Comparison of ENCODE assay signal across 8 cellular contexts in the genomic region with DNA sequence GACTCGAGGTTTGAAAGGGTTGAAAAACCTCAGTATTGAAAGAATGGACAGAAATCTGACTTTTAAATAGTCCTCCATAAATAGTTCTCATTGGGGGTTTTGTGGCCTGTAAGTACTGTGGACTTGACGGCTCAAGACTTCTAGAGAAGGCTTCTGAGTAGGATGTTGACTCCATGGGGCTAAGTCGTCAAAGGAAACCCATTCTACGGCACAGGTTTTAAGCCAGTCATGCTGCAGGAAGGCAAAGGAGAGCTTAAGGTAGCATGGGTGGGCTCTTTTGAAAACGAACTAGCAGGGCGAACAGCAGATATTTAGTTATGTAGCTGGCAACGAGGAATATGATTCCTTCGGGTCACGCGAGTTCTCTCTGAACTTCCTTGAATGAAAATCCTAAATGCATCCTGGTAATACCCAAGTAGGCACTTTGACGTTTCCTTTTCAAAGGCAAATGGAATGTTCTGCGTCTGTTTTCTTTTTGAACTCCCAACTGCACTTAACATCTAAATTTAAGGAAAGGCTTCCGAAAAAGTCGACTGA. TPM values are rescaled to one million over a fixed set of nuclear protein-coding genes. Genes with fewer than 3 reads are reported as not detected.
DNase-seq lines count a peak whose midpoint lies in the region; ATAC-seq and TF ChIP-seq lines count a peak whose summit lies in the region.

No MANE protein-coding gene starts in this region.

- BruUV-seq in Caco-2 (replicated peaks; lab: Mats Ljungman, UMichigan), result no TSS peak

- H2BK12ac ChIP-seq in neuronal stem cell (ENCODE audit: low read length), result no peak overlapping the region

- peaks cover 14% of the 10 kb centered on the region for H3K4me1 Mint-ChIP-seq in Caco-2 (ENCODE audit: low read depth, unreplicated experiment)

- no peak overlapping the region for H3K14ac ChIP-seq in neuronal stem cell (ENCODE audit: low read length)

- H3K9me3 Mint-ChIP-seq in Caco-2 (ENCODE audit: unreplicated experiment), result no peaks in the 10 kb centered on the region

- peaks cover 2% of the 10 kb centered on the region for H3K79me1 ChIP-seq in neuronal stem cell (ENCODE audit: low read depth, low read length)

- H3K4ac ChIP-seq in neuronal stem cell (ENCODE audit: low read length), result no peak overlapping the region

- TF ChIP-seq CTCF in Caco-2 (IDR thresholded peaks at IDR 0.05; ENCODE audit: insufficient read depth in 1 of 2, low read depth in 1 of 2, low read length in 1 of 2, severe bottlenecking in 1 of 2, unreplicated experiment in 1 of 2), result no peak

- H2BK15ac ChIP-seq in neuronal stem cell (ENCODE audit: low read length), result no peak overlapping the region

- peak overlapping the region; percentile 87 for H3K4me2 ChIP-seq in neuronal stem cell (ENCODE audit: insufficient read depth, low read length, poor library complexity, severe bottlenecking)

- H2AK5ac ChIP-seq in neuronal stem cell (ENCODE audit: low read depth, low read length), result no peak overlapping the region

- ATAC-seq in GM21381 (IDR thresholded peaks at IDR 0.05; ENCODE audit: unreplicated experiment), result no peak

- H3K27me3 ChIP-seq in Caco-2 (replicated peaks; ENCODE audit: control insufficient read depth, insufficient read depth, low read length) (no peaks in the 10 kb centered on the region), neuronal stem cell (ENCODE audit: control insufficient read depth in 3 of 3, insufficient read depth in 3 of 3, low read depth in 1 of 3, low read length in 3 of 3) (no peaks in the 10 kb centered on the region)
- H3K27me3 ChIP-seq in effector memory CD4-positive, alpha-beta T cell (replicated peaks; ENCODE audit: control insufficient read depth, insufficient read depth, low read length, poor library complexity, severe bottlenecking), result peaks cover 4% of the 10 kb centered on the region

- no peak overlapping the region for H4K91ac ChIP-seq in neuronal stem cell (ENCODE audit: low read depth, low read length, poor library complexity)

- H3K4me1 ChIP-seq in Caco-2 (no peaks in the 10 kb centered on the region), neuronal stem cell (ENCODE audit: control insufficient read depth in 2 of 2, insufficient read depth in 1 of 2, low read depth in 1 of 2, low read length in 2 of 2) (peaks cover 8 to 12% of the 10 kb centered on the region in 2 donors)
- H3K4me1 ChIP-seq in effector memory CD4-positive, alpha-beta T cell (ENCODE audit: control insufficient read depth, insufficient read depth, low read length, poor library complexity, severe bottlenecking), result peaks cover 9% of the 10 kb centered on the region

- peak overlapping the region; percentile 90 for H3K4me3 Mint-ChIP-seq in Caco-2 (ENCODE audit: unreplicated experiment)

- H2BK120ac ChIP-seq in neuronal stem cell (ENCODE audit: low read depth, low read length), result no peak overlapping the region

- H3K9ac ChIP-seq in neuronal stem cell (ENCODE audit: low read depth, low read length, poor library complexity), result no peak overlapping the region

- H3K4me3 ChIP-seq in Caco-2 (ENCODE audit: low read depth, low read length) (peak overlapping the region; percentile 43), neuronal stem cell (ENCODE audit: low read length in 2 of 2) (peak overlapping the region in 1 of 2 donors; percentile 86)
- H3K4me3 ChIP-seq in effector memory CD4-positive, alpha-beta T cell (ENCODE audit: insufficient read depth, low read depth, low read length, poor library complexity, severe bottlenecking), result peak overlapping the region; percentile 74

- peaks cover 11% of the 10 kb centered on the region for H3K36me3 Mint-ChIP-seq in Caco-2 (ENCODE audit: insufficient read depth, unreplicated experiment)

- H3K36me3 ChIP-seq in Caco-2 (ENCODE audit: control insufficient read depth, insufficient read depth, low read length) (no peaks in the 10 kb centered on the region), neuronal stem cell (replicated peaks in 1 of 2; ENCODE audit: control insufficient read depth in 2 of 2, insufficient read depth in 2 of 2, low read length in 2 of 2) (no peaks in the 10 kb centered on the region)
- no peaks in the 10 kb centered on the region for H3K36me3 ChIP-seq in effector memory CD4-positive, alpha-beta T cell (ENCODE audit: control insufficient read depth, insufficient read depth, low read length)

- H2AFZ ChIP-seq in neuronal stem cell (ENCODE audit: low read length), result peak overlapping the region; percentile 93

- no peak overlapping the region for H3K27ac ChIP-seq in effector memory CD4-positive, alpha-beta T cell (ENCODE audit: insufficient read depth, low read length, poor library complexity, severe bottlenecking)
- no peak overlapping the region for H3K27ac ChIP-seq in neuronal stem cell (replicated peaks; ENCODE audit: low read length)

- no CpG with 5 or more reads among the region's 14 CpGs for WGBS in neuronal stem cell (ENCODE audit: extremely low coverage in 2 of 2, insufficient read length in 2 of 2, insufficient replicate concordance in 1 of 2), 2 donors

- H4K8ac ChIP-seq in neuronal stem cell (ENCODE audit: low read depth, low read length), result no peak overlapping the region

- H3K18ac ChIP-seq in neuronal stem cell (ENCODE audit: low read length), result no peak overlapping the region

- CTCF ChIA-PET in Caco-2 (lab: Charles Lee), result interaction anchor here (0.7 to 1.7 kb wide), 6 partner anchors 18 to 1414 kb away, joined by 3 to 12 read pairs (median 4); no protein-coding TSS in a partner anchor

- DNase-seq in Caco-2 (no peak), NCI-H69 (lab: John Stamatoyannopoulos, UW) (peak; percentile 73), neuronal stem cell (ENCODE audit: low spot score) (no peak), activated gamma-delta T cell (lab: John Stamatoyannopoulos, UW) (no peak), hippocampal formation (lab: John Stamatoyannopoulos, UW) (no peak), GDM1 (lab: John Stamatoyannopoulos, UW) (no peak)
- DNase-seq in effector memory CD4-positive, alpha-beta T cell, result no peak

- no peak overlapping the region for H3K23ac ChIP-seq in neuronal stem cell (ENCODE audit: low read depth, low read length, poor library complexity)

- no peaks in the 10 kb centered on the region for H3K27me3 Mint-ChIP-seq in Caco-2 (ENCODE audit: insufficient read depth, unreplicated experiment)

- H3K9me3 ChIP-seq in Caco-2 (no peaks in the 10 kb centered on the region), neuronal stem cell (replicated peaks in 1 of 2; ENCODE audit: control insufficient read depth in 2 of 2, insufficient read depth in 1 of 2, low read depth in 1 of 2, low read length in 2 of 2) (no peaks in the 10 kb centered on the region)
- no peaks in the 10 kb centered on the region for H3K9me3 ChIP-seq in effector memory CD4-positive, alpha-beta T cell (ENCODE audit: control insufficient read depth, low read length)

- peak overlapping the region; percentile 70 for H3K27ac Mint-ChIP-seq in Caco-2 (ENCODE audit: unreplicated experiment)

- intact Hi-C loops in Caco-2 (cut with micrococcal nuclease; ENCODE audit: unreplicated experiment), result loop anchor here (1.0 to 5.0 kb wide), 6 partner anchors 30 to 161 kb away; no protein-coding TSS in a partner anchor

- no peak overlapping the region for H2BK5ac ChIP-seq in neuronal stem cell (ENCODE audit: low read length)

- POLR2A ChIA-PET in Caco-2 (lab: Charles Lee), result interaction anchor here (0.7 kb wide), 1 partner anchor 195 kb away, joined by 3 read pairs; no protein-coding TSS in a partner anchor

RNA-seq across cellular contexts. Expression of a gene that starts 1.1 kb away (rescaled TPM):
- total RNA-seq in Caco-2 (2022), result 84.4 and 85.4 TPM in 2 replicates
- polyA plus RNA-seq in neuronal stem cell (2013, experiment 1 of 2), result 34.9 TPM
- polyA plus RNA-seq in neuronal stem cell (2013, experiment 2 of 2), result 33.9 TPM
